ENCODE assay signal across 10 cellular contexts in genomic region chr3:10702961-10703740, GRCh38.
DNase-seq lines count a peak whose midpoint lies in the region; ATAC-seq, FAIRE-seq and TF ChIP-seq lines count a peak whose summit lies in the region.
"Had no signal": no experiment of that assay in that cellular context is flagged by ENCODE, and none has a peak within 500 bp of the region (broad histone marks: within the 10 kb centered on the region; RNA-seq: fewer than 3 reads in every experiment).

No MANE protein-coding gene starts in this region.

- H3K36me3 Mint-ChIP-seq in osteocyte (ENCODE audit: unreplicated experiment) = no peaks in the 10 kb centered on the region
- no peaks in the 10 kb centered on the region for H3K36me3 Mint-ChIP-seq in natural killer cell

- FAIRE-seq in H1 (lab: Jason Lieb, UNC) = peak; percentile 82

- no peak for TF ChIP-seq EP300 in H1 (IDR thresholded peaks at IDR 0.05; ENCODE audit: borderline replicate concordance in 1 of 2, low read depth in 2 of 2, low read length in 2 of 2)

- peak overlapping the region in 1 of 4 experiments; percentile 52; a peak in 1 of 7 replicates for H3K9ac ChIP-seq in H1 (replicated peaks in 1 of 4; ENCODE audit: extremely low read depth in 1 of 4, low read depth in 3 of 4, low read length in 3 of 4)

- H3K27me3 Mint-ChIP-seq in osteocyte (ENCODE audit: unreplicated experiment) (peaks cover 55% of the 10 kb centered on the region), natural killer cell (ENCODE audit: low read depth in 2 of 2) (peaks cover 38 to 66% of the 10 kb centered on the region in 2 donors)

- intact Hi-C loops in natural killer cell (cut with micrococcal nuclease) = no loop called here

- H3K23ac ChIP-seq in H1 (ENCODE audit: insufficient read length) = no peak overlapping the region

- H4K5ac ChIP-seq in H1 (ENCODE audit: insufficient read length, low read depth, low read length) = no peak overlapping the region

- CTCF ChIA-PET in H1 (lab: Charles Lee; ENCODE audit: partially characterized antibody) = interaction anchor here (0.6 to 1.9 kb wide), 13 partner anchors 13 to 359 kb away, joined by 3 to 13 read pairs (median 4); no protein-coding TSS in a partner anchor

- no peak overlapping the region for H4K8ac ChIP-seq in H1 (ENCODE audit: extremely low read depth, insufficient read depth, low read length)

- no peak overlapping the region for H3K27ac ChIP-seq in H1 (ENCODE audit: low read depth, low read length)
- H3K27ac ChIP-seq: Peyer's patch had no signal

- H3K9me3 Mint-ChIP-seq in osteocyte (ENCODE audit: unreplicated experiment) (no peaks in the 10 kb centered on the region), natural killer cell (no peaks in the 10 kb centered on the region)
- H3K9me3 Mint-ChIP-seq: effector memory CD8-positive, alpha-beta T cell had no signal

- TF ChIP-seq CTCF in H1 (IDR thresholded peaks at IDR 0.05; ENCODE audit: control extremely low read depth in 1 of 3, insufficient read depth in 1 of 3, low read depth in 1 of 3, low read length in 3 of 3) (no peak), osteocyte (IDR thresholded peaks at IDR 0.05) (no peak), natural killer cell (IDR thresholded peaks at IDR 0.05) (no peak)

- H3K18ac ChIP-seq in H1 (ENCODE audit: extremely low read depth, low read length) = no peak overlapping the region

- H3K27ac Mint-ChIP-seq in osteocyte (ENCODE audit: unreplicated experiment) (no peak overlapping the region), natural killer cell (no peak overlapping the region)
- H3K27ac Mint-ChIP-seq: effector memory CD8-positive, alpha-beta T cell had no signal

- H3K4me2 ChIP-seq in H1 (ENCODE audit: insufficient read depth in 1 of 2, low read depth in 2 of 2, low read length in 2 of 2) = peak overlapping the region; percentile 68

- H2BK120ac ChIP-seq in H1 (replicated peaks; ENCODE audit: low read depth, low read length) = no peak overlapping the region

- no peak overlapping the region for H3K4ac ChIP-seq in H1 (replicated peaks; ENCODE audit: insufficient read length, low read depth, low read length)

- H3K4me3 Mint-ChIP-seq in osteocyte (ENCODE audit: unreplicated experiment) = no peak overlapping the region
- H3K4me3 Mint-ChIP-seq in natural killer cell = no peak overlapping the region
- H3K4me3 Mint-ChIP-seq: effector memory CD8-positive, alpha-beta T cell had no signal

- no peak overlapping the region for H2BK15ac ChIP-seq in H1 (ENCODE audit: low read length)

- H4K20me1 ChIP-seq in H1 (replicated peaks in 1 of 2; ENCODE audit: control insufficient read depth in 1 of 2, insufficient read depth in 2 of 2, low read length in 2 of 2) = peaks cover 2 to 4% of the 10 kb centered on the region in 2 experiments

- no peak overlapping the region for H4K91ac ChIP-seq in H1 (replicated peaks; ENCODE audit: insufficient read length, low read length)

- POLR2A ChIA-PET in H1 (lab: Charles Lee; ENCODE audit: partially characterized antibody) = interaction anchor here (1.0 kb wide), 1 partner anchor 363 kb away, joined by 3 read pairs; no protein-coding TSS in a partner anchor

- peak overlapping the region; percentile 85; the same call in 1 of the 2 replicates for H2AFZ ChIP-seq in H1 (ENCODE audit: low read length)

- H2AK5ac ChIP-seq in H1 (ENCODE audit: low read depth, low read length) = no peak overlapping the region

- H3K23me2 ChIP-seq in H1 (ENCODE audit: low read depth, low read length) = peaks cover 4% of the 10 kb centered on the region

- no peak overlapping the region for H2BK20ac ChIP-seq in H1 (ENCODE audit: low read length)

- H3K4me1 Mint-ChIP-seq in osteocyte (ENCODE audit: unreplicated experiment) = no peaks in the 10 kb centered on the region
- no peaks in the 10 kb centered on the region for H3K4me1 Mint-ChIP-seq in natural killer cell

- H2BK12ac ChIP-seq in H1 (ENCODE audit: low read depth, low read length) = no peak overlapping the region

- no peaks in the 10 kb centered on the region for H3K79me1 ChIP-seq in H1 (ENCODE audit: low read depth, low read length)

- peaks cover 8 to 32% (median 24%) of the 10 kb centered on the region in 4 experiments for H3K27me3 ChIP-seq in H1 (replicated peaks in 1 of 4; ENCODE audit: control insufficient read depth in 3 of 4, extremely low read depth in 1 of 4, insufficient read depth in 3 of 4, low read length in 3 of 4)

- no peaks in the 10 kb centered on the region for H3K79me2 ChIP-seq in H1 (ENCODE audit: control insufficient read depth in 1 of 2, insufficient read depth in 2 of 2, low read length in 2 of 2)

- TF ChIP-seq POLR2A in H1 (IDR thresholded peaks at IDR 0.05; ENCODE audit: control extremely low read depth in 1 of 2, low read depth in 2 of 2, low read length in 2 of 2) = no peak

- no peak for TF ChIP-seq RAD21 in H1 (IDR thresholded peaks at IDR 0.05 in 1 of 2, conservative IDR thresholded peaks at IDR 0.05 in 1 of 2; ENCODE audit: low read depth in 2 of 2, low read length in 2 of 2)

- no peak overlapping the region for H3K14ac ChIP-seq in H1 (ENCODE audit: insufficient read length)

- 32% methylated on average over 14 of the region's 14 CpGs; no CpG with 5 or more reads in 1 of the 2 experiments for WGBS in H1 (ENCODE audit: extremely low coverage in 1 of 2, insufficient coverage in 1 of 2, insufficient read length in 1 of 2, insufficient replicate concordance in 2 of 2, low coverage in 1 of 2, low lambda C conversion rate in 2 of 2, missing lambda C conversion rate in 1 of 2), 2 experiments

- H3K4me1 ChIP-seq in H1 (replicated peaks in 1 of 4; ENCODE audit: control insufficient read depth in 3 of 4, insufficient read depth in 4 of 4, low read length in 3 of 4) = peaks cover 2 to 6% (median 4%) of the 10 kb centered on the region in 4 experiments; a peak in 6 of 7 replicates

- peak overlapping the region; percentile 30 to 53 (median 32); a peak in 6 of 8 replicates for H3K4me3 ChIP-seq in H1 (ENCODE audit: extremely low read depth in 1 of 4, insufficient read depth in 2 of 4, low read depth in 3 of 4, low read length in 4 of 4)
- H3K4me3 ChIP-seq: Peyer's patch had no signal

- H2BK5ac ChIP-seq in H1 (ENCODE audit: low read depth, low read length) = no peak overlapping the region

- H3K36me3 ChIP-seq in H1 (ENCODE audit: control insufficient read depth in 2 of 4, insufficient read depth in 4 of 4, low read length in 3 of 4) = no peaks in the 10 kb centered on the region
- H3K36me3 ChIP-seq: Peyer's patch had no signal

- DNase-seq in activated naive CD4-positive, alpha-beta T cell treated with Interleukin-2 at 50 U/mL for 16 hours = peak; percentile 9
- DNase-seq in activated naive CD4-positive, alpha-beta T cell treated with anti-CD3 and anti-CD28 coated beads, Interleukin-2, amount 50 U/mL, for 16 hours = no peak
- DNase-seq in NCI-H526 (lab: John Stamatoyannopoulos, UW) (peak; percentile 25 to 70), H1 (ENCODE audit: low read depth in 1 of 2, low spot score in 2 of 2) (peak; percentile 38 to 91), retina (peak; percentile 89), osteocyte (ENCODE audit: extremely low spot score, unreplicated experiment) (no peak), natural killer cell (no peak), DMS153 (lab: John Stamatoyannopoulos, UW) (no peak)
- DNase-seq: effector memory CD8-positive, alpha-beta T cell; Peyer's patch had no signal

- no peak for ATAC-seq in natural killer cell
- ATAC-seq: effector memory CD8-positive, alpha-beta T cell had no signal

- H3K9me3 ChIP-seq in H1 (ENCODE audit: insufficient read depth in 2 of 2, low read depth in 1 of 2, low read length in 1 of 2) = no peaks in the 10 kb centered on the region
- H3K9me3 ChIP-seq: Peyer's patch had no signal

- H3K56ac ChIP-seq in H1 (replicated peaks; ENCODE audit: insufficient read length, low read depth, low read length) = no peak overlapping the region

TF ChIP-seq in H1, 55 proteins besides CTCF, POLR2A, EP300 and RAD21:
- TF ChIP-seq TAF1 (IDR thresholded peaks at IDR 0.05; ENCODE audit: low read depth, low read length) (no peak), RFX5 (IDR thresholded peaks at IDR 0.05; ENCODE audit: borderline replicate concordance, low read depth, low read length) (no peak), CREB1 (IDR thresholded peaks at IDR 0.05) (no peak), RXRA (IDR thresholded peaks at IDR 0.05; ENCODE audit: insufficient read depth, low read depth, low read length) (no peak), TBP (IDR thresholded peaks at IDR 0.05; ENCODE audit: low read depth, low read length) (no peak), FOSL1 (IDR thresholded peaks at IDR 0.05; ENCODE audit: insufficient read depth, low read depth, low read length) (no peak), SP1 (IDR thresholded peaks at IDR 0.05; ENCODE audit: low read depth, low read length) (peak; percentile 85; the same call in 1 of the 2 replicates)
TF ChIP-seq in H1: peak in this region for 1.

Comparison
In these comparisons a context has a peak if more than half of its experiments do, and no peak if none do; other contexts are left out.
1. DNase-seq: peak in activated naive CD4-positive, alpha-beta T cell treated with Interleukin-2 at 50 U/mL for 16 hours (single experiment), NCI-H526 (2 of 2), H1 (2 of 2) and retina (single experiment); none in activated naive CD4-positive, alpha-beta T cell treated with anti-CD3 and anti-CD28 coated beads, Interleukin-2, amount 50 U/mL, for 16 hours (single experiment), osteocyte (single experiment), natural killer cell (single experiment) and DMS153 (single experiment).